In genomic region chrX:42437211-42437610, GRCh38 we compare ENCODE assay signal across 26 cellular contexts.
DNase-seq lines count a peak whose midpoint lies in the region; ATAC-seq, FAIRE-seq and TF ChIP-seq lines count a peak whose summit lies in the region.
"Had no signal": no experiment of that assay in that cellular context is flagged by ENCODE, and none has a peak within 500 bp of the region (broad histone marks: within the 10 kb centered on the region; RNA-seq: fewer than 3 reads in every experiment).

No MANE protein-coding gene starts in this region.

- FAIRE-seq in GM19239 (lab: Jason Lieb, UNC): peak; percentile 70
- FAIRE-seq in astrocyte (lab: Jason Lieb, UNC): peak; percentile 100
- FAIRE-seq: RCC 7860 had no signal

- H3K9me3 Mint-ChIP-seq in CD8-positive, alpha-beta memory T cell: peaks cover 0 to 4% (median 4%) of the 10 kb centered on the region in 5 donors
- H3K9me3 Mint-ChIP-seq in astrocyte (ENCODE audit: unreplicated experiment): peaks cover 4% of the 10 kb centered on the region
- H3K9me3 Mint-ChIP-seq in natural killer cell treated with Interleukin-12 subunit alpha and Interleukin-12 subunit beta and Interleukin-15 and Interleukin-18, amount 100 ng/mL, for 72 hours: no peaks in the 10 kb centered on the region

- CTCF ChIA-PET in CD8-positive, alpha-beta memory T cell (lab: Charles Lee): no interaction called here

- no peaks in the 10 kb centered on the region for H4K20me1 ChIP-seq in astrocyte (ENCODE audit: insufficient read depth, low read length)

- peak in 1 of 2 donors; percentile 65 for ATAC-seq in natural killer cell treated with Interleukin-12 subunit alpha and Interleukin-12 subunit beta and Interleukin-15 and Interleukin-18, amount 100 ng/mL, for 72 hours
- ATAC-seq: CD8-positive, alpha-beta T cell had no signal

- POLR2A ChIA-PET in CD8-positive, alpha-beta memory T cell (lab: Charles Lee): no interaction called here

- H3K4me3 Mint-ChIP-seq in CD8-positive, alpha-beta memory T cell: peak overlapping the region in 6 of 7 donors; percentile 2 to 57 (median 12)
- H3K4me3 Mint-ChIP-seq in astrocyte (ENCODE audit: unreplicated experiment): no peak overlapping the region
- H3K4me3 Mint-ChIP-seq in natural killer cell treated with Interleukin-12 subunit alpha and Interleukin-12 subunit beta and Interleukin-15 and Interleukin-18, amount 100 ng/mL, for 72 hours: peak overlapping the region; percentile 79
- H3K4me3 Mint-ChIP-seq: B cell; CD8-positive, alpha-beta T cell; HFFc6 had no signal

- H3K36me3 Mint-ChIP-seq in CD8-positive, alpha-beta memory T cell: peaks cover 0 to 25% (median 4%) of the 10 kb centered on the region in 3 donors
- no peaks in the 10 kb centered on the region for H3K36me3 Mint-ChIP-seq in astrocyte (ENCODE audit: low read depth, unreplicated experiment)
- H3K36me3 Mint-ChIP-seq in natural killer cell treated with Interleukin-12 subunit alpha and Interleukin-12 subunit beta and Interleukin-15 and Interleukin-18, amount 100 ng/mL, for 72 hours: peaks cover 22% of the 10 kb centered on the region
- H3K36me3 Mint-ChIP-seq: CD8-positive, alpha-beta T cell had no signal

- no peak overlapping the region for H3K9ac ChIP-seq in astrocyte (ENCODE audit: low read length)

- H3K9me3 ChIP-seq in CD8-positive, alpha-beta memory T cell (ENCODE audit: low read length): no peaks in the 10 kb centered on the region
- no peaks in the 10 kb centered on the region for H3K9me3 ChIP-seq in astrocyte (ENCODE audit: insufficient read depth, low read depth, low read length)
- H3K9me3 ChIP-seq: HAP-1 had no signal

- no peak for TF ChIP-seq CTCF in astrocyte (IDR thresholded peaks at IDR 0.05; ENCODE audit: insufficient read depth, low read depth, low read length)

- H3K4me2 ChIP-seq in astrocyte (ENCODE audit: low read length): no peak overlapping the region

- peaks cover 0 to 10% of the 10 kb centered on the region in 2 donors for H3K27me3 Mint-ChIP-seq in CD8-positive, alpha-beta memory T cell
- no peaks in the 10 kb centered on the region for H3K27me3 Mint-ChIP-seq in astrocyte (ENCODE audit: low read depth, unreplicated experiment)
- H3K27me3 Mint-ChIP-seq in natural killer cell treated with Interleukin-12 subunit alpha and Interleukin-12 subunit beta and Interleukin-15 and Interleukin-18, amount 100 ng/mL, for 72 hours: peaks cover 0 to 16% of the 10 kb centered on the region in 2 donors

- H3K4me3 ChIP-seq in CD8-positive, alpha-beta memory T cell (ENCODE audit: low read length): no peak overlapping the region
- no peak overlapping the region for H3K4me3 ChIP-seq in astrocyte (ENCODE audit: insufficient read depth, low read depth, low read length)
- H3K4me3 ChIP-seq: HAP-1, SK-N-MC had no signal

- peak overlapping the region in 4 of 8 donors; percentile 12 to 68 (median 32) for H3K27ac Mint-ChIP-seq in CD8-positive, alpha-beta memory T cell
- no peak overlapping the region for H3K27ac Mint-ChIP-seq in astrocyte (ENCODE audit: unreplicated experiment)
- peak overlapping the region; percentile 66 to 68 for H3K27ac Mint-ChIP-seq in natural killer cell treated with Interleukin-12 subunit alpha and Interleukin-12 subunit beta and Interleukin-15 and Interleukin-18, amount 100 ng/mL, for 72 hours
- H3K27ac Mint-ChIP-seq: B cell; CD8-positive, alpha-beta T cell; HFFc6 had no signal

- no peaks in the 10 kb centered on the region for H3K27me3 ChIP-seq in CD8-positive, alpha-beta memory T cell (ENCODE audit: insufficient read depth, low read length, poor library complexity, severe bottlenecking)
- H3K27me3 ChIP-seq in astrocyte (ENCODE audit: insufficient read depth, low read length): no peaks in the 10 kb centered on the region

- no peaks in the 10 kb centered on the region for H3K36me3 ChIP-seq in CD8-positive, alpha-beta memory T cell (ENCODE audit: insufficient read depth, low read length)
- no peaks in the 10 kb centered on the region for H3K36me3 ChIP-seq in astrocyte (ENCODE audit: insufficient read depth, low read length)
- H3K36me3 ChIP-seq: HAP-1 had no signal

- DNase-seq in CD8-positive, alpha-beta memory T cell: no peak
- DNase-seq in GM19239 (ENCODE audit: insufficient read length, low spot score) (no peak), astrocyte (ENCODE audit: low read depth) (no peak), dedifferentiated amniotic fluid mesenchymal stem cell (ENCODE audit: extremely low spot score) (no peak), NCI-H2081 (lab: John Stamatoyannopoulos, UW) (no peak)
- DNase-seq in natural killer cell treated with Interleukin-12 subunit alpha and Interleukin-12 subunit beta and Interleukin-15 and Interleukin-18, amount 100 ng/mL, for 72 hours (ENCODE audit: low spot score): no peak
- no peak for DNase-seq in stimulated activated CD4-positive, alpha-beta T cell treated with anti-CD3 and anti-CD28 coated beads, Interleukin-12 subunit alpha, Interleukin-12 subunit beta, amount 100 ng/mL, for 4 hours
- DNase-seq: CD8-positive, alpha-beta T cell; DMS 273 treated with DMSO at 0.1 percent for 48 hours; DMS79; EL; GDM1; GOT3; HFFc6; KBM-7; NCI-H1092 treated with DMSO at 0.1 percent for 48 hours; NCI-H1436; NCI-H187; NCI-H524; NCI-H748 treated with DMSO at 0.1 percent for 48 hours; SIG-M5 had no signal

- peaks cover 21 to 24% (median 23%) of the 10 kb centered on the region in 3 donors for H3K4me1 Mint-ChIP-seq in CD8-positive, alpha-beta memory T cell
- H3K4me1 Mint-ChIP-seq in astrocyte (ENCODE audit: low read depth, unreplicated experiment): no peaks in the 10 kb centered on the region
- H3K4me1 Mint-ChIP-seq in natural killer cell treated with Interleukin-12 subunit alpha and Interleukin-12 subunit beta and Interleukin-15 and Interleukin-18, amount 100 ng/mL, for 72 hours (ENCODE audit: low read depth in 2 of 2): peaks cover 29 to 30% of the 10 kb centered on the region in 2 donors
- H3K4me1 Mint-ChIP-seq: B cell had no signal

- no peaks in the 10 kb centered on the region for H3K79me2 ChIP-seq in astrocyte (ENCODE audit: insufficient read depth, low read length)

- H3K27ac ChIP-seq in CD8-positive, alpha-beta memory T cell (ENCODE audit: low read depth, low read length): no peak overlapping the region
- H3K27ac ChIP-seq in astrocyte (ENCODE audit: low read depth, low read length): no peak overlapping the region
- H3K27ac ChIP-seq: C4-2B, SK-N-MC had no signal

- H2AFZ ChIP-seq in astrocyte (ENCODE audit: low read depth, low read length): no peak overlapping the region

- H3K4me1 ChIP-seq in CD8-positive, alpha-beta memory T cell (ENCODE audit: insufficient read depth, low read length): no peaks in the 10 kb centered on the region
- H3K4me1 ChIP-seq in astrocyte (ENCODE audit: insufficient read depth, low read length): no peaks in the 10 kb centered on the region
- H3K4me1 ChIP-seq: HAP-1 had no signal
